19 cellular contexts compared by ENCODE assay signal in the genomic region with DNA sequence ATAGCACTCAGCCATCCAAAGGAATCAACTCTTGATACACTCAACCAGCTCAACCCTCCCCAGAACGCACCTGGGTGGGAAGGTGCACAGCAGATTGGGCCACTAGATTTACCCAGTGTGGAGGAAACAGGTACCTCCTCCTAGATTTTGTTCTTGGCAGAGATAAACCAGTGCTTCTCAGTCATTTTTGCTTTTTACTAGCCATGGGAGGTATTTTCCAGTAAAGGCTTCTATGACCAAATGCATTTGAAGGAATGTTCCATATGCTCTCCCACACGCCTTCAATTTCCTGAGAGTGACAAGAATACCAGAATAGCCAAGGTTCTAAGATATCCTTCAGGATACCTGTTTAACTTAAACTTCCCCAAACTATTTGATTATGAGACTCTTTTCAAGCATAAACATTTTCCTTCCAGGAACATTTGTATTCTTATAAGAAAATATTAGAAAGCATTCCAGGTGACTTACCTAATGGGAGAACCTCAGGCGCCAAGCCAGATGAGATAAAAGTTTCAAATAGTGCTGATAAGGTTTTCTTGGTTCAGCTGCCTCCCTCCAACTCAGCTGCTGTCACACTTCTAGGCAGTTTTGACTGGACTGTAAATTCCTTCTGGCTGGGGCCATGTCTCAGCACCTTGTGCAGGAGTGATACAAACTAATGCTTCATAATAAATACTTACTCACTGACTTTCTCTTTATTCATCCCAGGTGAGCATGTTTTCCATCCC.
"Had no signal": no experiment of that assay in that cellular context is flagged by ENCODE, and none has a peak within 500 bp of the region (broad histone marks: within the 10 kb centered on the region; RNA-seq: fewer than 3 reads in every experiment).

No MANE protein-coding gene starts in this region.

- H3K4me1 Mint-ChIP-seq: neural progenitor cell; stimulated activated effector memory CD8-positive, alpha-beta T cell treated with anti-CD3 and anti-CD28 coated beads, Interleukin-12 subunit alpha, Interleukin-12 subunit beta, amount 100 ng/mL, for 72 hours had no signal

- H3K4me3 ChIP-seq: heart left ventricle, mucosa of descending colon, neural progenitor cell, psoas muscle, right lobe of liver, tibial nerve had no signal

- H3K27ac ChIP-seq: heart left ventricle, neural progenitor cell, parathyroid adenoma, psoas muscle, right lobe of liver, tibial nerve had no signal

- H3K9me3 ChIP-seq: mucosa of descending colon, psoas muscle, right lobe of liver, tibial nerve had no signal

- ATAC-seq: esophagus mucosa; heart left ventricle; mucosa of descending colon; naive thymus-derived CD8-positive, alpha-beta T cell; psoas muscle; right lobe of liver; stimulated activated naive CD8-positive, alpha-beta T cell treated with anti-CD3 and anti-CD28 coated beads, Interleukin-15, Interleukin-2, amounts not matched to agents 100 U/mL and 50 U/mL, for 24 hours had no signal

- H3K27ac Mint-ChIP-seq: naive thymus-derived CD8-positive, alpha-beta T cell; neural progenitor cell; stimulated activated effector memory CD8-positive, alpha-beta T cell treated with anti-CD3 and anti-CD28 coated beads, Interleukin-12 subunit alpha, Interleukin-12 subunit beta, amount 100 ng/mL, for 72 hours had no signal

- H3K27me3 ChIP-seq: neural progenitor cell, right lobe of liver, tibial nerve had no signal

- H3K4me1 ChIP-seq: heart left ventricle, neural progenitor cell, parathyroid adenoma, psoas muscle, right lobe of liver, tibial nerve had no signal

- DNase-seq: effector memory CD4-positive, alpha-beta T cell; heart left ventricle; hypothalamus; kidney glomerular epithelial cell; mesendoderm; mucosa of descending colon; naive thymus-derived CD8-positive, alpha-beta T cell; nucleus accumbens; psoas muscle; retina; right lobe of liver; stimulated activated CD4-positive, alpha-beta T cell treated with anti-CD3 and anti-CD28 coated beads, Interleukin-4, amount 100 ng/mL, for 1 hour; stimulated activated CD8-positive, alpha-beta memory T cell treated with anti-CD3 and anti-CD28 coated beads, Interleukin-4, amount 100 ng/mL, for 48 hours; stimulated activated naive CD8-positive, alpha-beta T cell treated with anti-CD3 and anti-CD28 coated beads, Interleukin-15, Interleukin-2, amounts not matched to agents 100 U/mL and 50 U/mL, for 24 hours had no signal

- H3K9me3 Mint-ChIP-seq: neural progenitor cell had no signal

- H3K4me3 Mint-ChIP-seq: naive thymus-derived CD8-positive, alpha-beta T cell; neural progenitor cell; stimulated activated effector memory CD8-positive, alpha-beta T cell treated with anti-CD3 and anti-CD28 coated beads, Interleukin-12 subunit alpha, Interleukin-12 subunit beta, amount 100 ng/mL, for 72 hours had no signal

- H3K36me3 ChIP-seq: heart left ventricle, neural progenitor cell, right lobe of liver, tibial nerve had no signal

- H3K36me3 Mint-ChIP-seq: naive thymus-derived CD8-positive, alpha-beta T cell; neural progenitor cell; stimulated activated effector memory CD8-positive, alpha-beta T cell treated with anti-CD3 and anti-CD28 coated beads, Interleukin-12 subunit alpha, Interleukin-12 subunit beta, amount 100 ng/mL, for 72 hours had no signal
